In the genomic region with DNA sequence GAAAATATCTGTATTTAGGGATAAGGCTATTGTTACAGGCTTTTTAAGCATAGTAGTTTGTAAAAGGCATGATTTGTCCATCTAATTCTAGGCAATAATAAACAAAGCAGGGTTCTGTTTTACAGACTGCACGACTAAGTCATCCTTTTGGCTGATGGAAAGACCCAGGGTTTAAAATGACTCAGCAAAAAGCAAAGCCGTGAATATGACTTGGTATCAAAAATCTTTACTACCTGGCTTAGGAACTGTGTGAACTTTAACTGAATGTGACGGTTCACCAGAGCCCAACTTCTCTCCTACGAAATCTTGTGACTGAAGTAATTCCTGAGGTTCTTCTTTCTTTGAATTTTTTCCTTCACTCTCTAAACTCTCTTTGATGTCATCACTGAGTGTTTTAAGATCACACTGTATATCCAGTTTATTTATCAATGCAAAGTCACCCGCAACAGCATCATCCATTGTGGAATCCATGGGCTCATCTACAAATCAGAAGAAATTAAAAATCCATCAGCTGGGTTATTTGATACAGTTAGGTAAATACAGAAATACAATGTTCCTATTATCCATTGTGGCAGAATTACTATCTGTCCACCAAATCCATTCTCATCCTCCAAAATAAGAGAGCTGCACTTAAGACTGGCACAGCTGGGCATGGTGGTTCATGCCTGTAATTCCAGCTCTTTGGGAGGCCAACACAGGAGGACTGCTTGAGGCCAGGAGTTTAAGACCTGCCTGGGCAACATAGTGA, we compare ENCODE assay signal across 11 cellular contexts. TPM values are rescaled to one million over a fixed set of nuclear protein-coding genes. Genes with fewer than 3 reads are reported as not detected.
DNase-seq lines count a peak whose midpoint lies in the region; ATAC-seq, FAIRE-seq and TF ChIP-seq lines count a peak whose summit lies in the region.
"Had no signal": no experiment of that assay in that cellular context is flagged by ENCODE, and none has a peak within 500 bp of the region (broad histone marks: within the 10 kb centered on the region; RNA-seq: fewer than 3 reads in every experiment).

No MANE protein-coding gene starts in this region.

- no peaks in the 10 kb centered on the region for H3K9me3 ChIP-seq in GM12878 (replicated peaks; ENCODE audit: control insufficient read depth, insufficient read depth, low read length)
- H3K9me3 ChIP-seq: esophagus squamous epithelium had no signal

- H2AFZ ChIP-seq in GM12878 (ENCODE audit: control insufficient read depth, low read depth, low read length) = no peak overlapping the region

- no peak overlapping the region for H3K9ac ChIP-seq in GM12878 (ENCODE audit: control insufficient read depth, insufficient read depth, low read length)

- H3K4me1 ChIP-seq in GM12878 (ENCODE audit: control insufficient read depth, insufficient read depth, low read length) = no peaks in the 10 kb centered on the region

- no peak overlapping the region for H3K4me2 ChIP-seq in GM12878 (ENCODE audit: control insufficient read depth, insufficient read depth)

- CTCF ChIA-PET in GM12878 (lab: Yijun Ruan, JAX) = interaction anchor here (0.6 to 1.9 kb wide), 3 partner anchors 10 to 24 kb away, joined by 3 to 8 read pairs (median 3); no protein-coding TSS in a partner anchor

- H4K20me1 ChIP-seq in GM12878 (ENCODE audit: control insufficient read depth, insufficient read depth) = no peaks in the 10 kb centered on the region

- no peak for TF ChIP-seq RAD21 in GM12878 (IDR thresholded peaks at IDR 0.05; ENCODE audit: insufficient read depth, low read depth, low read length)

- TF ChIP-seq CTCF in GM12878 (IDR thresholded peaks at IDR 0.05 in 2 of 3, conservative IDR thresholded peaks at IDR 0.05 in 1 of 3; ENCODE audit: control insufficient read depth in 2 of 3, extremely low read depth in 1 of 3, insufficient read depth in 1 of 3, low read depth in 3 of 3, low read length in 3 of 3) = no peak

- in situ Hi-C loops in GM12878 (cut with MboI) = no loop called here
- in situ Hi-C loops in KBM-7 (cut with MboI; ENCODE audit: low pct_unique_long_range_greater_than_20kb, low sequenced_read_pairs) = loop anchor here (25.0 kb wide), 1 partner anchor 974 kb away; no protein-coding TSS in a partner anchor

- H3K36me3 ChIP-seq in GM12878 (ENCODE audit: control insufficient read depth in 2 of 2, insufficient read depth in 2 of 2, low read length in 1 of 2) = peaks cover 1 to 2% of the 10 kb centered on the region in 2 experiments; a peak in 2 of 4 replicates

- H3K79me2 ChIP-seq in GM12878 (ENCODE audit: control insufficient read depth, insufficient read depth, low read length) = no peaks in the 10 kb centered on the region; the same call in 1 of the 2 replicates

- TSS peak; percentile 31 for BruUV-seq in GM12878 (replicated peaks; lab: Mats Ljungman, UMichigan)

- SMC1A ChIA-PET in GM12878 (lab: Charles Lee; ENCODE audit: uncharacterized antibody, unreplicated experiment) = interaction anchor here (1.1 kb wide), 1 partner anchor 11 kb away, joined by 3 read pairs; no protein-coding TSS in a partner anchor

- no peak overlapping the region for H3K4me3 ChIP-seq in GM12878
- H3K4me3 ChIP-seq: esophagus squamous epithelium had no signal

- WGBS in GM12878 (ENCODE audit: insufficient coverage, insufficient replicate concordance, low lambda C conversion rate, missing lambda C conversion rate) = 29% methylated on average over 5 of the region's 5 CpGs

- H3K27ac ChIP-seq in GM12878 (ENCODE audit: control insufficient read depth, insufficient read depth) = peak overlapping the region; percentile 41

- intact Hi-C loops in GM12878 (cut with micrococcal nuclease; ENCODE audit: unreplicated experiment) = no loop called here

- peak; percentile 86 for FAIRE-seq in GM12878 (lab: Jason Lieb, UNC)

- RAD21 ChIA-PET in GM12878 (lab: Charles Lee; ENCODE audit: unreplicated experiment) = interaction anchor here (0.5 kb wide), 1 partner anchor 18 kb away, joined by 3 read pairs; no protein-coding TSS in a partner anchor

- no peak for TF ChIP-seq POLR2A in GM12878 (IDR thresholded peaks at IDR 0.05; ENCODE audit: low read depth, low read length)

- peak; percentile 54 for ATAC-seq in HG02571 (IDR thresholded peaks at IDR 0.05; ENCODE audit: unreplicated experiment)
- ATAC-seq in GM12878 = peak; percentile 95

- no peaks in the 10 kb centered on the region for H3K27me3 ChIP-seq in GM12878 (replicated peaks in 1 of 2; ENCODE audit: control insufficient read depth in 2 of 2, insufficient read depth in 2 of 2, low read length in 1 of 2)
- H3K27me3 ChIP-seq: esophagus squamous epithelium had no signal

- DNase-seq in NCI-H526 (lab: John Stamatoyannopoulos, UW) (peak; percentile 26 to 28), NCI-H526 treated with DMSO at 0.1 percent for 48 hours (lab: John Stamatoyannopoulos, UW) (no peak), GM12878 (ENCODE audit: low read depth, low spot score) (no peak), pons (ENCODE audit: low spot score) (peak; percentile 92), NCI-H524 (lab: John Stamatoyannopoulos, UW) (no peak), cerebellar nuclear complex (lab: John Stamatoyannopoulos, UW) (no peak), KBM-7 (no peak)
- DNase-seq: esophagus squamous epithelium, NCI-H510A treated with DMSO at 0.1 percent for 48 hours, occipital lobe had no signal

- TF ChIP-seq EP300 in GM12878 (IDR thresholded peaks at IDR 0.05; ENCODE audit: borderline replicate concordance in 1 of 2, control insufficient read depth in 1 of 2, low read depth in 2 of 2, low read length in 2 of 2) = no peak

- POLR2A ChIA-PET in GM12878 (lab: Charles Lee) = no interaction called here

TF ChIP-seq in GM12878, 131 proteins besides CTCF, POLR2A, EP300 and RAD21:
- TF ChIP-seq FOS (IDR thresholded peaks at IDR 0.05; ENCODE audit: borderline replicate concordance, extremely low read depth, insufficient read length) (no peak), BACH1 (IDR thresholded peaks at IDR 0.05; ENCODE audit: borderline replicate concordance) (peak; percentile 99), IRF4 (IDR thresholded peaks at IDR 0.05; ENCODE audit: low read depth, low read length) (0 out of 2 replicates have a peak, but pooled peaks have one; percentile 41), DPF2 (IDR thresholded peaks at IDR 0.05) (0 out of 2 replicates have a peak, but pooled peaks have one; percentile 19), ZSCAN29 (IDR thresholded peaks at IDR 0.05) (no peak), JUNB (IDR thresholded peaks at IDR 0.05) (peak; percentile 53)
- TF ChIP-seq, protein P1, sequence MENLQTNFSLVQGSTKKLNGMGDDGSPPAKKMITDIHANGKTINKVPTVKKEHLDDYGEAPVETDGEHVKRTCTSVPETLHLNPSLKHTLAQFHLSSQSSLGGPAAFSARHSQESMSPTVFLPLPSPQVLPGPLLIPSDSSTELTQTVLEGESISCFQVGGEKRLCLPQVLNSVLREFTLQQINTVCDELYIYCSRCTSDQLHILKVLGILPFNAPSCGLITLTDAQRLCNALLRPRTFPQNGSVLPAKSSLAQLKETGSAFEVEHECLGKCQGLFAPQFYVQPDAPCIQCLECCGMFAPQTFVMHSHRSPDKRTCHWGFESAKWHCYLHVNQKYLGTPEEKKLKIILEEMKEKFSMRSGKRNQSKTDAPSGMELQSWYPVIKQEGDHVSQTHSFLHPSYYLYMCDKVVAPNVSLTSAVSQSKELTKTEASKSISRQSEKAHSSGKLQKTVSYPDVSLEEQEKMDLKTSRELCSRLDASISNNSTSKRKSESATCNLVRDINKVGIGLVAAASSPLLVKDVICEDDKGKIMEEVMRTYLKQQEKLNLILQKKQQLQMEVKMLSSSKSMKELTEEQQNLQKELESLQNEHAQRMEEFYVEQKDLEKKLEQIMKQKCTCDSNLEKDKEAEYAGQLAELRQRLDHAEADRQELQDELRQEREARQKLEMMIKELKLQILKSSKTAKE (IDR thresholded peaks at IDR 0.05; ENCODE audit: low read depth, poor library complexity, severe bottlenecking) = no peak
- TF ChIP-seq, protein P2, sequence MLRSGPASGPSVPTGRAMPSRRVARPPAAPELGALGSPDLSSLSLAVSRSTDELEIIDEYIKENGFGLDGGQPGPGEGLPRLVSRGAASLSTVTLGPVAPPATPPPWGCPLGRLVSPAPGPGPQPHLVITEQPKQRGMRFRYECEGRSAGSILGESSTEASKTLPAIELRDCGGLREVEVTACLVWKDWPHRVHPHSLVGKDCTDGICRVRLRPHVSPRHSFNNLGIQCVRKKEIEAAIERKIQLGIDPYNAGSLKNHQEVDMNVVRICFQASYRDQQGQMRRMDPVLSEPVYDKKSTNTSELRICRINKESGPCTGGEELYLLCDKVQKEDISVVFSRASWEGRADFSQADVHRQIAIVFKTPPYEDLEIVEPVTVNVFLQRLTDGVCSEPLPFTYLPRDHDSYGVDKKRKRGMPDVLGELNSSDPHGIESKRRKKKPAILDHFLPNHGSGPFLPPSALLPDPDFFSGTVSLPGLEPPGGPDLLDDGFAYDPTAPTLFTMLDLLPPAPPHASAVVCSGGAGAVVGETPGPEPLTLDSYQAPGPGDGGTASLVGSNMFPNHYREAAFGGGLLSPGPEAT (IDR thresholded peaks at IDR 0.05; ENCODE audit: low read depth) = peak; percentile 65; the same call in 1 of the 2 replicates

RNA-seq across cellular contexts. Expression of a gene that starts 17.0 kb away (rescaled TPM):
- total RNA-seq in GM12878 (2013; cell fraction: nucleolus; rRNA removed) = 61.3 and 62.2 TPM in 2 replicates
- 13.9 and 15.9 TPM in 2 replicates for total RNA-seq in GM12878 (2014; rRNA removed)
- total RNA-seq in GM12878 (2014; rRNA removed; fragmentation: Illumina TruSeq; extraction: Trizol) = 16.4 and 17.8 TPM in 2 replicates
- 16.5 and 22.7 TPM in 2 replicates for total RNA-seq in GM12878 (2021)
- 5.1 TPM for polyA plus RNA-seq in GM12878 (2011; ENCODE audit: low read depth)
- 19.6 and 23.4 TPM in 2 replicates for polyA plus RNA-seq in GM12878 (2011; rRNA removed)
- polyA plus RNA-seq in GM12878 (2011; cell fraction: cytosol; rRNA removed) = 9.2 and 12.2 TPM in 2 replicates
- 12.4 and 13.6 TPM in 2 replicates for polyA plus RNA-seq in GM12878 (2011; cell fraction: nucleus; rRNA removed)
- polyA plus RNA-seq in GM12878 (2012) = 6.0 and 7.2 TPM in 2 replicates
- 13.9 and 15.6 TPM in 2 replicates for polyA plus RNA-seq in GM12878 (2014; fragmentation: Illumina TruSeq; extraction: Trizol)
- 1 to 10 TPM; 4.3 to 5.3 TPM for polyA plus RNA-seq in GM12878 (2014; fragmentation: Nextera tagmentation; extraction: Ambion mirVana)
- 8.9 and 9.0 TPM in 2 replicates for polyA plus RNA-seq in GM12878 (2014; rRNA removed)
- 10 to 100 TPM; 18.0 to 20.9 TPM for polyA plus RNA-seq in GM12878 (2016; fragmentation: Nextera tagmentation; extraction: Ambion mirVana)
- 31.6 and 32.9 TPM in 2 replicates for polyA minus RNA-seq in GM12878 (2011; rRNA and poly(A)+ RNA removed)
- polyA minus RNA-seq in GM12878 (2011; cell fraction: cytosol; rRNA and poly(A)+ RNA removed) = 11.9 and 15.3 TPM in 2 replicates
- polyA minus RNA-seq in GM12878 (2011; cell fraction: nucleus; rRNA and poly(A)+ RNA removed) = 15.4 and 17.1 TPM in 2 replicates

Comparison
In these comparisons a context has a peak if more than half of its experiments do, and no peak if none do; other contexts are left out.
1. DNase-seq: peak in NCI-H526 (2 of 2) and pons (single experiment); none in NCI-H526 treated with DMSO at 0.1 percent for 48 hours (single experiment), GM12878 (single experiment), NCI-H524 (0 of 2), cerebellar nuclear complex (0 of 2) and KBM-7 (single experiment).